ENCODE assay signal across 22 cellular contexts in the genomic region with DNA sequence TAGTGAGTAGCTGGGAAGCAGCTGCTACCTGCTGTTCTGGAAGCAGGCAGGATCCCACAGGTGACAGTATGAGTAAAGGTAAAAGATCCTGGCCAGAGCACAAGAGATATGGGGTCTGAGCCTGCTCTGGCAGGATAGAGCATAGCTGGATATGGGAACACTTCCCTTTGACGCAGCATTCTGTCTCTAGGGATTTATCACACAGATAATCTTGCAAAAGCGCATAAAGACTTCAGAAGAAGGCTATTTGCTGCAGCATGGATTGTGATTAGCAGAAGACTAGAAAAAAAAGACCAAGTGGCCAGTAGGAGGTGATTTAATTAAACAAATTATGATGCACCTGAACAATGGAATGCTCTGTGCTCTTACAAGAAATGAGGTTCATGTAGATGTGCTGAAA. TPM values are rescaled to one million over a fixed set of nuclear protein-coding genes. Genes with fewer than 3 reads are reported as not detected.
DNase-seq lines count a peak whose midpoint lies in the region; ATAC-seq and TF ChIP-seq lines count a peak whose summit lies in the region.
"Had no signal": no experiment of that assay in that cellular context is flagged by ENCODE, and none has a peak within 500 bp of the region (broad histone marks: within the 10 kb centered on the region; RNA-seq: fewer than 3 reads in every experiment).

No MANE protein-coding gene starts in this region.

- H3K9me3 ChIP-seq in left ventricle myocardium inferior (replicated peaks) (no peaks in the 10 kb centered on the region), RWPE2 (ENCODE audit: severe bottlenecking) (no peaks in the 10 kb centered on the region), testis (no peaks in the 10 kb centered on the region)
- H3K9me3 ChIP-seq: lower lobe of right lung, right lobe of liver, suprapubic skin had no signal

- no peak for ATAC-seq in Right ventricle myocardium superior (ENCODE audit: poor library complexity)
- ATAC-seq in RWPE2 (ENCODE audit: low read depth), result 0 out of 3 replicates have a peak, but pooled peaks have one; percentile 15
- ATAC-seq: lower lobe of right lung, right lobe of liver had no signal

- H3K36me3 ChIP-seq in left ventricle myocardium inferior, result no peaks in the 10 kb centered on the region
- H3K36me3 ChIP-seq in RWPE2 (ENCODE audit: low read depth), result no peaks in the 10 kb centered on the region
- no peaks in the 10 kb centered on the region for H3K36me3 ChIP-seq in testis (ENCODE audit: low read depth, missing control alignments)
- H3K36me3 ChIP-seq: lower lobe of right lung, right lobe of liver, suprapubic skin had no signal

- TF ChIP-seq CTCF in left ventricle myocardium inferior (IDR thresholded peaks at IDR 0.05; ENCODE audit: borderline replicate concordance) (no peak), RWPE2 (IDR thresholded peaks at IDR 0.05; ENCODE audit: poor library complexity, severe bottlenecking) (no peak), testis (IDR thresholded peaks at IDR 0.05) (no peak)

- DNase-seq in left ventricle myocardium inferior (no peak), Right ventricle myocardium superior (no peak), RWPE2 (ENCODE audit: low spot score) (no peak), fibroblast of gingiva (ENCODE audit: low read depth) (peak; percentile 29), testis (peak; percentile 32), NCI-H446 treated with DMSO at 0.1 percent for 48 hours (lab: John Stamatoyannopoulos, UW) (no peak), ureter (ENCODE audit: low spot score) (no peak), cerebellar nuclear complex (lab: John Stamatoyannopoulos, UW) (no peak)
- DNase-seq: activated naive CD4-positive, alpha-beta T cell treated with anti-CD3 and anti-CD28 coated beads for 36 hours; activated T-cell treated with anti-CD3 and anti-CD28 coated beads, Interleukin-2, amount 50 U/mL, for 48 hours; aorta; C1 segment of cervical spinal cord; GM23248; lower lobe of right lung; NCI-H2227 treated with DMSO at 0.1 percent for 48 hours; right lobe of liver had no signal

- 45 to 76% methylated on average over 2 of the region's 2 CpGs for WGBS in testis, 2 donors

- H3K4me3 ChIP-seq in left ventricle myocardium inferior (no peak overlapping the region), RWPE2 (ENCODE audit: severe bottlenecking) (no peak overlapping the region), testis (no peak overlapping the region)
- H3K4me3 ChIP-seq: GM23248, lower lobe of right lung, right lobe of liver, suprapubic skin had no signal

- TF ChIP-seq POLR2A in testis (IDR thresholded peaks at IDR 0.05), result no peak

- intact Hi-C loops in left ventricle myocardium inferior (cut with micrococcal nuclease), result no loop called here
- intact Hi-C loops in Right ventricle myocardium superior (cut with DNase I), result no loop called here
- intact Hi-C loops in testis (cut with DNase I; ENCODE audit: low total_unique reads), result no loop called here

- H3K27ac ChIP-seq in left ventricle myocardium inferior (replicated peaks), result peak overlapping the region; percentile 25
- no peak overlapping the region for H3K27ac ChIP-seq in RWPE2 (ENCODE audit: poor library complexity, severe bottlenecking)
- peak overlapping the region; percentile 38 to 39 for H3K27ac ChIP-seq in testis
- H3K27ac ChIP-seq: GM23248, lower lobe of right lung, right lobe of liver, suprapubic skin had no signal

- H3K27me3 ChIP-seq in left ventricle myocardium inferior (ENCODE audit: low read depth) (no peaks in the 10 kb centered on the region), RWPE2 (ENCODE audit: insufficient read depth, poor library complexity, severe bottlenecking) (no peaks in the 10 kb centered on the region), testis (no peaks in the 10 kb centered on the region)
- H3K27me3 ChIP-seq: right lobe of liver, suprapubic skin had no signal

- H3K4me1 ChIP-seq in left ventricle myocardium inferior (peaks cover 43% of the 10 kb centered on the region), RWPE2 (ENCODE audit: insufficient read depth, poor library complexity, severe bottlenecking) (peaks cover 6% of the 10 kb centered on the region), testis (peaks cover 52% of the 10 kb centered on the region)
- H3K4me1 ChIP-seq: right lobe of liver had no signal

RNA-seq across cellular contexts. Expression of a gene that starts 52.4 kb away (rescaled TPM):
- total RNA-seq in left ventricle myocardium inferior (9.9 TPM), Right ventricle myocardium superior (8.8 TPM), testis (10 to 100 TPM; 48.9 to 51.6 TPM), ureter (34.7 TPM)
- 12.0 TPM for polyA plus RNA-seq in testis (ENCODE audit: insufficient read depth, low read depth, low replicate concordance)

RNA-seq across cellular contexts. Expression of a gene that starts 57.6 kb away (rescaled TPM):
- total RNA-seq in left ventricle myocardium inferior (1.6 TPM), Right ventricle myocardium superior (3.4 TPM), testis (1 to 10 TPM in 1 of 2 donors, under 1 TPM in 1; 0.94 to 1.5 TPM), ureter (6.2 TPM)
- polyA plus RNA-seq in testis (ENCODE audit: insufficient read depth, low read depth, low replicate concordance), result 4.0 TPM
- total RNA-seq: activated CD8-positive, alpha-beta memory T cell treated with anti-CD3 and anti-CD28 coated beads for 36 hours; activated naive CD4-positive, alpha-beta T cell treated with anti-CD3 and anti-CD28 coated beads for 36 hours; aorta; fibroblast of lung; GM23248; MCF 10A; osteocyte; right lobe of liver had no signal
- polyA plus RNA-seq: aorta, fibroblast of lung, GM23248, IgD-negative memory B cell had no signal

Comparison
In these comparisons a context has a peak if more than half of its experiments do, and no peak if none do; other contexts are left out.
1. DNase-seq: peak in fibroblast of gingiva (single experiment) and testis (single experiment); none in left ventricle myocardium inferior (single experiment), Right ventricle myocardium superior (single experiment), RWPE2 (single experiment), NCI-H446 treated with DMSO at 0.1 percent for 48 hours (single experiment), ureter (single experiment) and cerebellar nuclear complex (0 of 2).